10 cellular contexts compared by ENCODE assay signal in the genomic region with DNA sequence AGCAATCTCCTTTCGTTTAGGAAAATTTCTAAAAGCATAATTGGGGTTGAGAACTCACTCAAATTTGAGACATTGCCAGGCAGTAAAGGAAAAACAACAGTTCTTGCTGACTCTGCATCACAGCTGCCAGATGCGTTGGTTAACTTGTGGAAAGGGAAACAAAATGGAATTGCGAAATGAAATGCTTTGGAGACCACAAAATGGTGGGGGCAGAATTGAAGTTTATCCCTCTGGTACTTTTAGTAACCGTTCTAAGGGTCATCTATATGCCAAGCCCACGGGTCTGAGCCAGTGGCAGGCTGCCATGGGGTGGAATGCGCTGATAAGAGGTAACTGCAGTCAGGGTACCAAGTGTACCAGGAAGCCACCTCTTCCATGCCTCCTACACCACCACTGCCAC. TPM values are rescaled to one million over a fixed set of nuclear protein-coding genes. Genes with fewer than 3 reads are reported as not detected.
A peak's percentile ranks its signal among the peaks of the same experiment; 100 is the strongest.
DNase-seq lines count a peak whose midpoint lies in the region; ATAC-seq and TF ChIP-seq lines count a peak whose summit lies in the region.
"Had no signal": no experiment of that assay in that cellular context is flagged by ENCODE, and none has a peak within 500 bp of the region (broad histone marks: within the 10 kb centered on the region; RNA-seq: fewer than 3 reads in every experiment).

No MANE protein-coding gene starts in this region.

- DNase-seq in DMS79 treated with DMSO at 0.1 percent for 48 hours (lab: John Stamatoyannopoulos, UW) (peak; percentile 36), RWPE2 (ENCODE audit: low spot score) (no peak), Right ventricle myocardium superior (peak; percentile 82), gastrocnemius medialis (peak; percentile 28 to 48), NCI-H526 (lab: John Stamatoyannopoulos, UW) (no peak), NCI-H2081 (lab: John Stamatoyannopoulos, UW) (no peak), GM10266 (ENCODE audit: extremely low spot score) (no peak)
- DNase-seq: activated CD8-positive, alpha-beta T cell treated with anti-CD3 and anti-CD28 coated beads for 36 hours; glutamatergic neuron had no signal

- in situ Hi-C loops in gastrocnemius medialis (cut with MboI; ENCODE audit: low sequenced_read_pairs in 4 of 4), result no loop called here

- TF ChIP-seq POLR2A in gastrocnemius medialis (IDR thresholded peaks at IDR 0.05), result no peak

- H3K36me3 ChIP-seq in RWPE2 (ENCODE audit: low read depth) (no peaks in the 10 kb centered on the region), gastrocnemius medialis (no peaks in the 10 kb centered on the region)

- TF ChIP-seq CTCF in RWPE2 (IDR thresholded peaks at IDR 0.05; ENCODE audit: poor library complexity, severe bottlenecking) (no peak), gastrocnemius medialis (IDR thresholded peaks at IDR 0.05 in 4 of 5, conservative IDR thresholded peaks at IDR 0.05 in 1 of 5) (no peak), GM10266 (IDR thresholded peaks at IDR 0.05; ENCODE audit: control insufficient read depth, insufficient read depth, low read depth, missing control alignments) (no peak)

- H3K27ac ChIP-seq in RWPE2 (ENCODE audit: poor library complexity, severe bottlenecking) (no peak overlapping the region), gastrocnemius medialis (peak overlapping the region; percentile 26 to 49 (median 44))

- intact Hi-C loops in Right ventricle myocardium superior (cut with DNase I), result no loop called here
- intact Hi-C loops in gastrocnemius medialis (cut with DNase I; ENCODE audit: low total_unique reads), result no loop called here

- H3K9me3 ChIP-seq in RWPE2 (ENCODE audit: severe bottlenecking) (no peaks in the 10 kb centered on the region), gastrocnemius medialis (no peaks in the 10 kb centered on the region)

- ATAC-seq in RWPE2 (ENCODE audit: low read depth) (0 out of 3 replicates have a peak, but pooled peaks have one; percentile 27), Right ventricle myocardium superior (ENCODE audit: poor library complexity) (peak; percentile 79), gastrocnemius medialis (peak; percentile 64 to 72), HG03196 (IDR thresholded peaks at IDR 0.05; ENCODE audit: unreplicated experiment) (no peak)
- ATAC-seq: activated CD8-positive, alpha-beta T cell treated with anti-CD3 and anti-CD28 coated beads for 36 hours had no signal

- no peaks in the 10 kb centered on the region for H3K27me3 ChIP-seq in RWPE2 (ENCODE audit: insufficient read depth, poor library complexity, severe bottlenecking)
- H3K27me3 ChIP-seq in gastrocnemius medialis, result no peaks in the 10 kb centered on the region

- H3K4me3 ChIP-seq in RWPE2 (ENCODE audit: severe bottlenecking) (no peak overlapping the region), gastrocnemius medialis (no peak overlapping the region)

- H3K4me1 ChIP-seq in RWPE2 (ENCODE audit: insufficient read depth, poor library complexity, severe bottlenecking) (no peaks in the 10 kb centered on the region), gastrocnemius medialis (peaks cover 8 to 11% of the 10 kb centered on the region in 2 donors)

RNA-seq across cellular contexts. Expression of gene SELENOP, which starts 28.6 kb away (rescaled TPM):
- total RNA-seq in Right ventricle myocardium superior (292 TPM), gastrocnemius medialis (100 to 1,000 TPM; 231 to 290 (median 243) TPM)
- total RNA-seq: activated CD8-positive, alpha-beta T cell treated with anti-CD3 and anti-CD28 coated beads for 36 hours had no signal

Comparison
In these comparisons a context has a peak if more than half of its experiments do, and no peak if none do; other contexts are left out.
1. DNase-seq: peak in DMS79 treated with DMSO at 0.1 percent for 48 hours (single experiment), Right ventricle myocardium superior (single experiment) and gastrocnemius medialis (2 of 2); none in RWPE2 (single experiment), NCI-H526 (0 of 2), NCI-H2081 (0 of 2) and GM10266 (single experiment).